ENCODE assay signal across 12 cellular contexts in genomic region chr17:2023256-2023655, GRCh38. TPM values are rescaled to one million over a fixed set of nuclear protein-coding genes. Genes with fewer than 3 reads are reported as not detected.
DNase-seq lines count a peak whose midpoint lies in the region; ATAC-seq and TF ChIP-seq lines count a peak whose summit lies in the region.
"Had no signal": no experiment of that assay in that cellular context is flagged by ENCODE, and none has a peak within 500 bp of the region (broad histone marks: within the 10 kb centered on the region; RNA-seq: fewer than 3 reads in every experiment).

No MANE protein-coding gene starts in this region.

- TF ChIP-seq EP300 in transverse colon (IDR thresholded peaks at IDR 0.05; ENCODE audit: low read depth) = no peak

- TF ChIP-seq POLR2A in transverse colon (IDR thresholded peaks at IDR 0.05) = no peak

- ATAC-seq in stimulated activated naive CD8-positive, alpha-beta T cell treated with anti-CD3 and anti-CD28 coated beads, Interleukin-15, amount 100 ng/mL, for 72 hours = no peak
- no peak for ATAC-seq in stimulated activated naive CD8-positive, alpha-beta T cell treated with anti-CD3 and anti-CD28 coated beads, Interleukin-15, Interleukin-2, amounts not matched to agents 100 U/mL and 50 U/mL, for 24 hours
- ATAC-seq in naive thymus-derived CD8-positive, alpha-beta T cell = no peak

- intact Hi-C loops in transverse colon (cut with DNase I; ENCODE audit: low total_unique reads) = no loop called here

- H3K27ac Mint-ChIP-seq in stimulated activated naive CD8-positive, alpha-beta T cell treated with anti-CD3 and anti-CD28 coated beads, Interleukin-15, amount 100 ng/mL, for 72 hours = no peak overlapping the region
- peak overlapping the region; percentile 58 for H3K27ac Mint-ChIP-seq in activated naive CD8-positive, alpha-beta T cell
- H3K27ac Mint-ChIP-seq in naive thymus-derived CD8-positive, alpha-beta T cell = peak overlapping the region in 4 of 10 donors; percentile 44 to 80 (median 54)

- H3K4me3 Mint-ChIP-seq in stimulated activated naive CD8-positive, alpha-beta T cell treated with anti-CD3 and anti-CD28 coated beads, Interleukin-15, amount 100 ng/mL, for 72 hours = peak overlapping the region; percentile 53 to 70
- H3K4me3 Mint-ChIP-seq in activated naive CD8-positive, alpha-beta T cell = peak overlapping the region; percentile 73
- peak overlapping the region; percentile 48 to 81 (median 72) for H3K4me3 Mint-ChIP-seq in naive thymus-derived CD8-positive, alpha-beta T cell

- H3K4me3 ChIP-seq in transverse colon = peak overlapping the region in 1 of 4 donors; percentile 60

- WGBS in transverse colon (ENCODE audit: low coverage in 1 of 2), 2 donors = 63% methylated on average over 16 of the region's 16 CpGs; no CpG with 5 or more reads in 1 of the 2 donors

- H3K4me1 ChIP-seq in transverse colon = peaks cover 18 to 28% (median 25%) of the 10 kb centered on the region in 4 donors

- H3K27me3 ChIP-seq in transverse colon = peaks cover 89% of the 10 kb centered on the region

- no peaks in the 10 kb centered on the region for H3K9me3 Mint-ChIP-seq in stimulated activated naive CD8-positive, alpha-beta T cell treated with anti-CD3 and anti-CD28 coated beads, Interleukin-15, amount 100 ng/mL, for 72 hours
- no peaks in the 10 kb centered on the region for H3K9me3 Mint-ChIP-seq in activated naive CD8-positive, alpha-beta T cell (ENCODE audit: low read depth)
- no peaks in the 10 kb centered on the region for H3K9me3 Mint-ChIP-seq in naive thymus-derived CD8-positive, alpha-beta T cell

- H3K27me3 Mint-ChIP-seq in stimulated activated naive CD8-positive, alpha-beta T cell treated with anti-CD3 and anti-CD28 coated beads, Interleukin-15, amount 100 ng/mL, for 72 hours = peaks cover 35% of the 10 kb centered on the region
- peaks cover 7% of the 10 kb centered on the region for H3K27me3 Mint-ChIP-seq in activated naive CD8-positive, alpha-beta T cell
- H3K27me3 Mint-ChIP-seq in naive thymus-derived CD8-positive, alpha-beta T cell = peaks cover 4 to 37% (median 14%) of the 10 kb centered on the region in 5 donors

- in situ Hi-C loops in transverse colon (cut with MboI; ENCODE audit: low pct_ligation_motif_present in 1 of 4, low pct_unique_long_range_greater_than_20kb in 1 of 4, low sequenced_read_pairs in 3 of 4) = loop anchor here in 1 of 4 donors (10.0 kb wide), 1 partner anchor 118 kb away; no protein-coding TSS in a partner anchor

- DNase-seq in stimulated activated naive CD8-positive, alpha-beta T cell treated with anti-CD3 and anti-CD28 coated beads, Interleukin-15, amount 100 ng/mL, for 72 hours = no peak
- DNase-seq in stimulated activated naive CD8-positive, alpha-beta T cell treated with anti-CD3 and anti-CD28 coated beads, Interleukin-15, Interleukin-2, amounts not matched to agents 100 U/mL and 50 U/mL, for 24 hours = no peak
- no peak for DNase-seq in naive thymus-derived CD8-positive, alpha-beta T cell
- DNase-seq in NCI-H2171 (lab: John Stamatoyannopoulos, UW) (no peak), cortex of kidney (lab: John Stamatoyannopoulos, UW) (no peak), iPS-NIHi7 (ENCODE audit: extremely low spot score) (no peak), transverse colon (no peak)
- DNase-seq: activated CD8-positive, alpha-beta memory T cell treated with anti-CD3 and anti-CD28 coated beads, Interleukin-2, amount 50 U/mL, for 48 hours; BE2C; NCI-H774; SIG-M5 had no signal

- no peaks in the 10 kb centered on the region for H3K9me3 ChIP-seq in transverse colon
- H3K9me3 ChIP-seq: BE2C had no signal

- peaks cover 50% of the 10 kb centered on the region for H3K4me1 Mint-ChIP-seq in stimulated activated naive CD8-positive, alpha-beta T cell treated with anti-CD3 and anti-CD28 coated beads, Interleukin-15, amount 100 ng/mL, for 72 hours
- H3K4me1 Mint-ChIP-seq in activated naive CD8-positive, alpha-beta T cell (ENCODE audit: low read depth) = peaks cover 17% of the 10 kb centered on the region
- peaks cover 21 to 31% (median 29%) of the 10 kb centered on the region in 4 donors for H3K4me1 Mint-ChIP-seq in naive thymus-derived CD8-positive, alpha-beta T cell

- no peaks in the 10 kb centered on the region for H3K36me3 Mint-ChIP-seq in activated naive CD8-positive, alpha-beta T cell
- no peaks in the 10 kb centered on the region for H3K36me3 Mint-ChIP-seq in naive thymus-derived CD8-positive, alpha-beta T cell

- TF ChIP-seq CTCF in transverse colon (IDR thresholded peaks at IDR 0.05) = no peak

- H3K27ac ChIP-seq in transverse colon = no peak overlapping the region

- no peaks in the 10 kb centered on the region for H3K36me3 ChIP-seq in transverse colon
- H3K36me3 ChIP-seq: BE2C had no signal

- POLR2A ChIA-PET in naive thymus-derived CD8-positive, alpha-beta T cell (lab: Charles Lee) = no interaction called here

RNA-seq across cellular contexts. Expression of gene RTN4RL1, which starts 1.9 kb away (rescaled TPM):
- under 1 TPM; 0.41 to 0.57 TPM for total RNA-seq in naive thymus-derived CD8-positive, alpha-beta T cell
- under 1 TPM; 0.25 to 0.44 (median 0.35) TPM for polyA plus RNA-seq in naive thymus-derived CD8-positive, alpha-beta T cell
- under 1 TPM in 3 of 4 donors, not detected in 1; 0.27 to 0.60 (median 0.48) TPM for total RNA-seq in transverse colon

RNA-seq across cellular contexts. Expression of gene DPH1, which starts 6.7 kb away (rescaled TPM):
- 100 to 1,000 TPM; 124 TPM for total RNA-seq in naive thymus-derived CD8-positive, alpha-beta T cell
- 10 to 100 TPM; 26.6 to 47.0 (median 35.5) TPM for polyA plus RNA-seq in naive thymus-derived CD8-positive, alpha-beta T cell
- total RNA-seq in transverse colon = 10 to 100 TPM; 32.4 to 88.8 (median 58.9) TPM

RNA-seq across cellular contexts. Expression of gene OVCA2, which starts 18.6 kb away (rescaled TPM):
- total RNA-seq in naive thymus-derived CD8-positive, alpha-beta T cell = 10 to 100 TPM; 30.8 to 32.6 TPM
- polyA plus RNA-seq in naive thymus-derived CD8-positive, alpha-beta T cell = 10 to 100 TPM; 43.9 to 49.1 (median 45.8) TPM
- total RNA-seq in transverse colon = 10 to 100 TPM in 3 of 4 donors, 1 to 10 TPM in 1; 5.4 to 73.3 (median 36.9) TPM

RNA-seq across cellular contexts. Expression of gene HIC1, which starts 31.6 kb away (rescaled TPM):
- 1 to 10 TPM; 1.5 to 1.6 TPM for total RNA-seq in naive thymus-derived CD8-positive, alpha-beta T cell
- polyA plus RNA-seq in naive thymus-derived CD8-positive, alpha-beta T cell = under 1 TPM in 2 of 3 donors, not detected in 1; 0.08 to 0.10 TPM
- 10 to 100 TPM in 2 of 4 donors, 1 to 10 TPM in 2; 9.1 to 32.5 (median 14.7) TPM for total RNA-seq in transverse colon
